In genomic region chrX:119565110-119565663, GRCh38 we compare ENCODE assay signal across 8 cellular contexts.
DNase-seq lines count a peak whose midpoint lies in the region; ATAC-seq and TF ChIP-seq lines count a peak whose summit lies in the region.

Gene STEEP1, minus strand, starts transcription at chrX:119565409. Its CDS starts 54 bp downstream, at chrX:119565355.

- ATAC-seq in GM18505 (IDR thresholded peaks at IDR 0.05; ENCODE audit: unreplicated experiment): peak; percentile 89
- ATAC-seq in HG03025 (IDR thresholded peaks at IDR 0.05; ENCODE audit: low FRiP score, unreplicated experiment): peak; percentile 75
- ATAC-seq in GM19455 (IDR thresholded peaks at IDR 0.05; ENCODE audit: unreplicated experiment): no peak

- DNase-seq in NCI-H2081 treated with DMSO at 0.1 percent for 48 hours (lab: John Stamatoyannopoulos, UW): peak; percentile 96
- DNase-seq in T1000 (lab: John Stamatoyannopoulos, UW): peak; percentile 35
- peak; percentile 94 for DNase-seq in astrocyte of the hippocampus (ENCODE audit: low read depth, low spot score)
- DNase-seq in hippocampal formation (lab: John Stamatoyannopoulos, UW): peak; percentile 68 to 71
- peak; percentile 85 for DNase-seq in retina

- TF ChIP-seq POLR2A in GM18505 (IDR thresholded peaks at IDR 0.05; ENCODE audit: borderline replicate concordance, extremely low read depth, insufficient read depth, insufficient read length): peak; percentile 51

Comparison
In these comparisons a context has a peak if more than half of its experiments do, and no peak if none do; other contexts are left out.
1. DNase-seq: peak in every context shown above with its lines; median percentile 96 in NCI-H2081 treated with DMSO at 0.1 percent for 48 hours; 94 in astrocyte of the hippocampus; 85 in retina; 70 in hippocampal formation; 35 in T1000.